In genomic region chr3:139906441-139906840, GRCh38 we compare ENCODE assay signal across 13 cellular contexts. TPM values are rescaled to one million over a fixed set of nuclear protein-coding genes. Genes with fewer than 3 reads are reported as not detected.
DNase-seq lines count a peak whose midpoint lies in the region; ATAC-seq and TF ChIP-seq lines count a peak whose summit lies in the region.
"Had no signal": no experiment of that assay in that cellular context is flagged by ENCODE, and none has a peak within 500 bp of the region (broad histone marks: within the 10 kb centered on the region; RNA-seq: fewer than 3 reads in every experiment).

No MANE protein-coding gene starts in this region.

- no peak for TF ChIP-seq CTCF in astrocyte of the spinal cord (IDR thresholded peaks at IDR 0.05; ENCODE audit: low read depth, low read length)

- H3K36me3 ChIP-seq in MG63, result no peaks in the 10 kb centered on the region
- H3K36me3 ChIP-seq: upper lobe of left lung had no signal

- in situ Hi-C loops in astrocyte of the spinal cord (cut with HindIII; ENCODE audit: low sequenced_read_pairs), result no loop called here

- CTCF ChIA-PET in HEK293T (lab: Yijun Ruan, JAX), result no interaction called here

- H3K4me3 ChIP-seq in MG63 (no peak overlapping the region), astrocyte of the spinal cord (ENCODE audit: low read depth, low read length) (no peak overlapping the region)
- H3K4me3 ChIP-seq: lung, upper lobe of left lung had no signal

- H3K9me3 ChIP-seq in MG63, result no peaks in the 10 kb centered on the region
- H3K9me3 ChIP-seq: upper lobe of left lung had no signal

- DNase-seq in DMS53 (lab: John Stamatoyannopoulos, UW) (peak; percentile 63), MG63 (peak; percentile 62), astrocyte of the spinal cord (ENCODE audit: low read depth, low spot score) (peak; percentile 67), islet precursor cell (peak; percentile 97), HEK293T (ENCODE audit: extremely low spot score) (no peak), OCI-M2 (lab: John Stamatoyannopoulos, UW; ENCODE audit: unreplicated experiment) (no peak), NCI-H187 treated with DMSO at 0.1 percent for 48 hours (lab: John Stamatoyannopoulos, UW) (no peak)
- DNase-seq: activated CD4-positive, alpha-beta T cell treated with anti-CD3 and anti-CD28 coated beads for 36 hours; right cardiac atrium; RPMI8226; upper lobe of left lung had no signal

- ATAC-seq in HG03280 (IDR thresholded peaks at IDR 0.05; ENCODE audit: unreplicated experiment), result no peak
- ATAC-seq: activated CD4-positive, alpha-beta T cell treated with anti-CD3 and anti-CD28 coated beads for 36 hours; right cardiac atrium had no signal

- no peaks in the 10 kb centered on the region for H3K27me3 ChIP-seq in MG63
- H3K27me3 ChIP-seq: upper lobe of left lung had no signal

- POLR2A ChIA-PET in HEK293T (lab: Yijun Ruan, JAX), result no interaction called here

TF ChIP-seq in HEK293T, 16 proteins besides CTCF, POLR2A, EP300 and RAD21:
- TF ChIP-seq FOXA1 (IDR thresholded peaks at IDR 0.05), result no peak
- TF ChIP-seq FOXK2 (IDR thresholded peaks at IDR 0.05), result no peak
- TF ChIP-seq PKNOX1 (IDR thresholded peaks at IDR 0.05), result no peak
- no peak for TF ChIP-seq ARNT (IDR thresholded peaks at IDR 0.05)
- no peak for TF ChIP-seq NFRKB (IDR thresholded peaks at IDR 0.05)
- no peak for TF ChIP-seq ZNF384 (IDR thresholded peaks at IDR 0.05)
- no peak for TF ChIP-seq BHLHE40 (IDR thresholded peaks at IDR 0.05; ENCODE audit: borderline replicate concordance)
- no peak for TF ChIP-seq TARDBP (IDR thresholded peaks at IDR 0.05)
- TF ChIP-seq FOXM1 (IDR thresholded peaks at IDR 0.05; ENCODE audit: borderline replicate concordance), result no peak
- TF ChIP-seq L3MBTL2 (conservative IDR thresholded peaks at IDR 0.05), result no peak
- no peak for TF ChIP-seq CTBP1 (IDR thresholded peaks at IDR 0.05; ENCODE audit: borderline replicate concordance)

RNA-seq across cellular contexts. Expression of gene CLSTN2, which starts 28.5 kb away (rescaled TPM):
- 0.64 and 1.7 TPM in 2 replicates for total RNA-seq in MG63 (2014; rRNA removed; shearing (Covaris generic); ENCODE audit: low replicate concordance)
- total RNA-seq: activated CD4-positive, alpha-beta T cell treated with anti-CD3 and anti-CD28 coated beads for 36 hours had no signal

Comparison
In these comparisons a context has a peak if more than half of its experiments do, and no peak if none do; other contexts are left out.
1. DNase-seq: peak in DMS53 (single experiment), MG63 (single experiment), astrocyte of the spinal cord (single experiment) and islet precursor cell (single experiment); none in HEK293T (single experiment), OCI-M2 (single experiment) and NCI-H187 treated with DMSO at 0.1 percent for 48 hours (single experiment).